Comparison of ENCODE assay signal across 8 cellular contexts in the genomic region with DNA sequence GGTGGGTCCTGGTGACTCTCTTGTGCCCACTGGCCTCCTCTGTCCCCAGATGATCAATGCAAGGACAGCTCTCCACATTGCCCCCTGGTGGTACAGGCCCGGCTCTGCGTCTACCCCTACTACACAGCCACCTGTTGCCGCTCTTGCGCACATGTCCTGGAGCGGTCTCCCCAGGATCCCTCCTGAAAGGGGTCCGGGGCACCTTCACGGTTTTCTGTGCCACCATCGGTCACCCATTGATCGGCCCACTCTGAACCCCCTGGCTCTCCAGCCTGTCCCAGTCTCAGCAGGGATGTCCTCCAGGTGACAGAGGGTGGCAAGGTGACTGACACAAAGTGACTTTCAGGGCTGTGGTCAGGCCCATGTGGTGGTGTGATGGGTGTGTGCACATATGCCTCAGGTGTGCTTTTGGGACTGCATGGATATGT. TPM values are rescaled to one million over a fixed set of nuclear protein-coding genes. Genes with fewer than 3 reads are reported as not detected.
DNase-seq lines count a peak whose midpoint lies in the region; ATAC-seq and TF ChIP-seq lines count a peak whose summit lies in the region.

No MANE protein-coding gene starts in this region.

- peaks cover 4% of the 10 kb centered on the region for H3K36me3 Mint-ChIP-seq in activated naive CD8-positive, alpha-beta T cell

- no peaks in the 10 kb centered on the region for H3K27me3 Mint-ChIP-seq in activated naive CD8-positive, alpha-beta T cell

- H3K4me3 ChIP-seq in LNCaP clone FGC (ENCODE audit: low read depth, low read length), result no peak overlapping the region

- peak; percentile 99 for DNase-seq in DMS 273 treated with DMSO at 0.1 percent for 48 hours (lab: John Stamatoyannopoulos, UW)
- DNase-seq in LNCaP clone FGC (ENCODE audit: low read depth), result no peak
- peak; percentile 83 for DNase-seq in SK-MEL-5 (ENCODE audit: low read depth, low spot score)
- peak; percentile 91 for DNase-seq in cardiac septum (ENCODE audit: low spot score)
- peak; percentile 93 for DNase-seq in posterior vena cava (ENCODE audit: low spot score)

- in situ Hi-C loops in SK-MEL-5 (cut with HindIII; ENCODE audit: low pct_unique_long_range_greater_than_20kb, low sequenced_read_pairs), result no loop called here

- intact Hi-C loops in cardiac septum (cut with DNase I), result loop anchor here (5.0 kb wide), 1 partner anchor 137 kb away; a partner anchor contains a TSS
- intact Hi-C loops in posterior vena cava (cut with DNase I), result loop anchor here (5.0 to 10.0 kb wide), 2 partner anchors 62 to 255 kb away; no protein-coding TSS in a partner anchor

- H3K9me3 Mint-ChIP-seq in activated naive CD8-positive, alpha-beta T cell (ENCODE audit: low read depth), result no peaks in the 10 kb centered on the region

- peak overlapping the region; percentile 100 for H3K27ac Mint-ChIP-seq in activated naive CD8-positive, alpha-beta T cell

- peak overlapping the region; percentile 98 for H3K4me3 Mint-ChIP-seq in activated naive CD8-positive, alpha-beta T cell

- ATAC-seq in GM21360 (IDR thresholded peaks at IDR 0.05; ENCODE audit: unreplicated experiment), result no peak
- ATAC-seq in HG03159 (IDR thresholded peaks at IDR 0.05; ENCODE audit: unreplicated experiment), result no peak

- TF ChIP-seq CTCF in LNCaP clone FGC (IDR thresholded peaks at IDR 0.05; ENCODE audit: control insufficient read depth, extremely low read depth, insufficient read depth), result peak; percentile 90

- H3K4me1 Mint-ChIP-seq in activated naive CD8-positive, alpha-beta T cell (ENCODE audit: low read depth), result peaks cover 41% of the 10 kb centered on the region

RNA-seq across cellular contexts. Expression of a gene that starts 10.8 kb away (rescaled TPM):
- total RNA-seq in SK-MEL-5 (2014; rRNA removed; shearing (Covaris generic)), result 0.27 and 0.48 TPM in 2 replicates
- polyA plus RNA-seq in SK-MEL-5 (2015; cell fraction: cytosol; rRNA removed), result 1.7 and 2.3 TPM in 2 replicates
- polyA plus RNA-seq in SK-MEL-5 (2015; cell fraction: nucleus; rRNA removed), result 4.4 and 6.4 TPM in 2 replicates
- total RNA-seq in cardiac septum (28.9 TPM), posterior vena cava (10 to 100 TPM; 79.6 to 99.6 TPM)

RNA-seq across cellular contexts. Expression of a gene that starts 19.4 kb away (rescaled TPM):
- 123 and 130 TPM in 2 replicates for total RNA-seq in SK-MEL-5 (2014; rRNA removed; shearing (Covaris generic))
- polyA plus RNA-seq in SK-MEL-5 (2015; cell fraction: cytosol; rRNA removed), result 98.7 and 129 TPM in 2 replicates
- 356 and 382 TPM in 2 replicates for polyA plus RNA-seq in SK-MEL-5 (2015; cell fraction: nucleus; rRNA removed)
- total RNA-seq in cardiac septum (145 TPM), posterior vena cava (100 to 1,000 TPM; 210 to 267 TPM)

RNA-seq across cellular contexts. Expression of a gene that starts 44.5 kb away (rescaled TPM):
- total RNA-seq in SK-MEL-5 (2014; rRNA removed; shearing (Covaris generic)), result not detected in 2 replicates
- not detected in 2 replicates for polyA plus RNA-seq in SK-MEL-5 (2015; cell fraction: cytosol; rRNA removed)
- 1.4 and 3.5 TPM in 2 replicates for polyA plus RNA-seq in SK-MEL-5 (2015; cell fraction: nucleus; rRNA removed)
- 0.46 TPM for total RNA-seq in cardiac septum
- not detected for total RNA-seq in posterior vena cava

RNA-seq across cellular contexts. Expression of a gene that starts 52.1 kb away (rescaled TPM):
- 192 TPM in 2 replicates for total RNA-seq in SK-MEL-5 (2014; rRNA removed; shearing (Covaris generic))
- polyA plus RNA-seq in SK-MEL-5 (2015; cell fraction: cytosol; rRNA removed), result 401 and 407 TPM in 2 replicates
- 338 and 339 TPM in 2 replicates for polyA plus RNA-seq in SK-MEL-5 (2015; cell fraction: nucleus; rRNA removed)
- 14.5 TPM for total RNA-seq in cardiac septum
- 10 to 100 TPM; 51.9 to 78.0 TPM for total RNA-seq in posterior vena cava

Comparison
In these comparisons a context has a peak if more than half of its experiments do, and no peak if none do; other contexts are left out.
1. RNA of a gene that starts 10.8 kb away (total RNA-seq): 79.6 to 99.6 TPM in posterior vena cava and 28.9 TPM in cardiac septum (single experiment); 0.27 to 0.48 TPM in SK-MEL-5; every median in the first group is over 10 times any median in the second.